16 cellular contexts compared by ENCODE assay signal in the genomic region with DNA sequence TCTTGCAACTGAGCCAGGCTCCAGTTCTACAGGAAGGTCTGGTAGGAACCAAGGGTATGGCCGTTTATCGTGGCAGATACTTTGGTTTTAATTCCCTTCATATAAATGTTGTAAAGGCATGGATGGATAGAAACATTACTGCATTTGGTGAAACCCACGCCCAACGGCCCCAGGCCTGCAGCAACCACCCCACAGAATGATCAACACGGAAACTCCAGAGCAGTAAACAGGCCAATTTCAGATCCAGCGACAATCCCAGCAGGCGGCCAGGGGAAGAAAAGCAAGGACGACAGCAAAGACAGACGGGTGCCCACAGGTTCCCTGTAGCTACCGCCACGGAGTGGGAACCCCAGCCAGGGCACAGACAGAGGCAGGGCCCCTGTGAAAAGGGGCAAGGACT. TPM values are rescaled to one million over a fixed set of nuclear protein-coding genes. Genes with fewer than 3 reads are reported as not detected.
DNase-seq lines count a peak whose midpoint lies in the region; TF ChIP-seq lines count a peak whose summit lies in the region.
"Had no signal": no experiment of that assay in that cellular context is flagged by ENCODE, and none has a peak within 500 bp of the region (broad histone marks: within the 10 kb centered on the region; RNA-seq: fewer than 3 reads in every experiment).

No MANE protein-coding gene starts in this region.

- H3K4me2 ChIP-seq in H9 (ENCODE audit: insufficient read depth, insufficient read length, low read length): no peak overlapping the region

- no peaks in the 10 kb centered on the region for H3K9me3 ChIP-seq in H9 (ENCODE audit: control insufficient read depth, low read depth, low read length)

- H2BK120ac ChIP-seq in H9 (ENCODE audit: low read depth, low read length, poor library complexity, severe bottlenecking): no peak overlapping the region

- H3K18ac ChIP-seq in H9 (ENCODE audit: insufficient read length, low read depth, low read length): no peak overlapping the region

- H4K91ac ChIP-seq in H9 (ENCODE audit: insufficient read length, low read depth, low read length): no peak overlapping the region

- no peaks in the 10 kb centered on the region for H3K23me2 ChIP-seq in H9 (ENCODE audit: insufficient read length, low read depth, low read length, poor library complexity, severe bottlenecking)

- peak; percentile 19 for DNase-seq in H9
- peak; percentile 6 for DNase-seq in activated T-helper 2 cell treated with anti-CD3 and anti-CD28 coated beads, Interferon-gamma antibody, Interleukin-2, Interleukin-4, amounts not matched to agents 10 μg/mL and 5 μg/mL and 100 μg/mL, durations not matched to agents 14 hours and 24 hours and 36 hours (ENCODE audit: low spot score)
- DNase-seq in islet precursor cell: peak; percentile 23
- DNase-seq in osteocyte (ENCODE audit: extremely low spot score, unreplicated experiment): peak; percentile 67
- DNase-seq in NCI-H446 (lab: John Stamatoyannopoulos, UW): no peak
- no peak for DNase-seq in CD1c-positive myeloid dendritic cell (ENCODE audit: extremely low spot score)
- no peak for DNase-seq in NCI-H2227 (lab: John Stamatoyannopoulos, UW; ENCODE audit: unreplicated experiment)
- DNase-seq in GOT3 (lab: John Stamatoyannopoulos, UW): no peak
- DNase-seq: ACHN; CD8-positive, alpha-beta memory T cell; NCI-H1436 treated with DMSO at 0.1 percent for 48 hours; NCI-H2081 treated with DMSO at 0.1 percent for 48 hours; NCI-H2227 treated with DMSO at 0.1 percent for 48 hours; NCI-H526 treated with DMSO at 0.1 percent for 48 hours had no signal

- no peak overlapping the region for H3K56ac ChIP-seq in H9 (ENCODE audit: insufficient read length, low read depth, low read length)

- H3K4me1 Mint-ChIP-seq in H9: peaks cover 2 to 8% of the 10 kb centered on the region in 2 experiments; a peak in 3 of 4 replicates
- peaks cover 6% of the 10 kb centered on the region for H3K4me1 Mint-ChIP-seq in activated T-helper 2 cell treated with anti-CD3 and anti-CD28 coated beads, Interferon-gamma antibody, Interleukin-2, Interleukin-4, amounts not matched to agents 10 μg/mL and 5 μg/mL and 100 μg/mL, durations not matched to agents 14 hours and 24 hours and 36 hours (ENCODE audit: low read depth)
- no peaks in the 10 kb centered on the region for H3K4me1 Mint-ChIP-seq in osteocyte (ENCODE audit: unreplicated experiment)

- H4K20me1 ChIP-seq in H9 (ENCODE audit: control insufficient read depth, insufficient read depth, insufficient read length): no peaks in the 10 kb centered on the region

- no peak overlapping the region for H2BK20ac ChIP-seq in H9 (ENCODE audit: low read depth, low read length, poor library complexity, severe bottlenecking)

- no CpG with 5 or more reads among the region's 11 CpGs for WGBS in H9 (ENCODE audit: extremely low coverage, insufficient read length, low lambda C conversion rate)

- intact Hi-C loops in activated T-helper 2 cell treated with anti-CD3 and anti-CD28 coated beads, Interferon-gamma antibody, Interleukin-2, Interleukin-4, amounts not matched to agents 10 μg/mL and 5 μg/mL and 100 μg/mL, durations not matched to agents 14 hours and 24 hours and 36 hours (cut with micrococcal nuclease): no loop called here

- no peak overlapping the region for H2BK12ac ChIP-seq in H9 (ENCODE audit: insufficient read length, low read depth, low read length)

- H3K27ac ChIP-seq in H9 (ENCODE audit: insufficient read length, low read depth, low read length): no peak overlapping the region

- peaks cover 17% of the 10 kb centered on the region for H3K27me3 Mint-ChIP-seq in H9 (ENCODE audit: low read depth)
- H3K27me3 Mint-ChIP-seq in activated T-helper 2 cell treated with anti-CD3 and anti-CD28 coated beads, Interferon-gamma antibody, Interleukin-2, Interleukin-4, amounts not matched to agents 10 μg/mL and 5 μg/mL and 100 μg/mL, durations not matched to agents 14 hours and 24 hours and 36 hours (ENCODE audit: low read depth): peaks cover 15% of the 10 kb centered on the region
- peaks cover 19% of the 10 kb centered on the region for H3K27me3 Mint-ChIP-seq in osteocyte (ENCODE audit: unreplicated experiment)

- no peaks in the 10 kb centered on the region for H3K79me2 ChIP-seq in H9 (ENCODE audit: insufficient read depth, low read length)

- no peak overlapping the region for H2BK5ac ChIP-seq in H9 (ENCODE audit: insufficient read length, low read length)

- H3K9ac ChIP-seq in H9 (ENCODE audit: extremely low read depth, insufficient read length, low read length): no peak overlapping the region

- no peak overlapping the region for H3K4ac ChIP-seq in H9 (ENCODE audit: low read depth, low read length)

- no peak overlapping the region for H2BK15ac ChIP-seq in H9 (ENCODE audit: low read depth, low read length)

- H2AFZ ChIP-seq in H9 (ENCODE audit: low read length): no peak overlapping the region

- no peak overlapping the region for H4K5ac ChIP-seq in H9 (ENCODE audit: insufficient read length, low read depth, low read length)

- H3K36me3 Mint-ChIP-seq in H9 (ENCODE audit: insufficient read depth in 1 of 3, low read depth in 3 of 3) (no peaks in the 10 kb centered on the region), osteocyte (ENCODE audit: unreplicated experiment) (no peaks in the 10 kb centered on the region)
- no peaks in the 10 kb centered on the region for H3K36me3 Mint-ChIP-seq in activated T-helper 2 cell treated with anti-CD3 and anti-CD28 coated beads, Interferon-gamma antibody, Interleukin-2, Interleukin-4, amounts not matched to agents 10 μg/mL and 5 μg/mL and 100 μg/mL, durations not matched to agents 14 hours and 24 hours and 36 hours (ENCODE audit: low read depth)
- H3K36me3 Mint-ChIP-seq: CD8-positive, alpha-beta memory T cell; IgD-negative memory B cell had no signal

- H3K4me3 Mint-ChIP-seq in H9: no peak overlapping the region
- H3K4me3 Mint-ChIP-seq in activated T-helper 2 cell treated with anti-CD3 and anti-CD28 coated beads, Interferon-gamma antibody, Interleukin-2, Interleukin-4, amounts not matched to agents 10 μg/mL and 5 μg/mL and 100 μg/mL, durations not matched to agents 14 hours and 24 hours and 36 hours (ENCODE audit: low read depth): no peak overlapping the region
- H3K4me3 Mint-ChIP-seq in osteocyte (ENCODE audit: unreplicated experiment): no peak overlapping the region
- H3K4me3 Mint-ChIP-seq: IgD-negative memory B cell had no signal

- no peaks in the 10 kb centered on the region for H3K79me1 ChIP-seq in H9 (ENCODE audit: insufficient read depth, low read depth, low read length, poor library complexity, severe bottlenecking)

- no peak overlapping the region for H3K14ac ChIP-seq in H9 (ENCODE audit: insufficient read depth, low read length)

- H2AK5ac ChIP-seq in H9 (ENCODE audit: insufficient read length, low read length): no peak overlapping the region

- no peak overlapping the region for H3K23ac ChIP-seq in H9 (ENCODE audit: insufficient read length, low read depth, low read length)

- no peaks in the 10 kb centered on the region; the same call in 1 of the 2 replicates for H3K4me1 ChIP-seq in H9 (ENCODE audit: insufficient read depth, low read length)
- H3K4me1 ChIP-seq: HAP-1 had no signal

- H4K8ac ChIP-seq in H9 (replicated peaks; ENCODE audit: insufficient read length, low read depth, low read length): no peak overlapping the region

- H3K9me3 Mint-ChIP-seq in H9 (peaks cover 0 to 6% of the 10 kb centered on the region in 2 experiments; a peak in 1 of 5 replicates), osteocyte (ENCODE audit: unreplicated experiment) (peaks cover 17% of the 10 kb centered on the region)
- H3K9me3 Mint-ChIP-seq in activated T-helper 2 cell treated with anti-CD3 and anti-CD28 coated beads, Interferon-gamma antibody, Interleukin-2, Interleukin-4, amounts not matched to agents 10 μg/mL and 5 μg/mL and 100 μg/mL, durations not matched to agents 14 hours and 24 hours and 36 hours: peaks cover 25% of the 10 kb centered on the region

- TF ChIP-seq CTCF in H9 (conservative IDR thresholded peaks at IDR 0.05) (no peak), osteocyte (IDR thresholded peaks at IDR 0.05) (no peak)

- no peak overlapping the region for H3T11ph ChIP-seq in H9 (ENCODE audit: low read length)

- no peaks in the 10 kb centered on the region for H3K27me3 ChIP-seq in H9 (ENCODE audit: insufficient read depth, low read length)

- H3K27ac Mint-ChIP-seq in H9: no peak overlapping the region; a peak in 1 of 7 replicates
- no peak overlapping the region for H3K27ac Mint-ChIP-seq in activated T-helper 2 cell treated with anti-CD3 and anti-CD28 coated beads, Interferon-gamma antibody, Interleukin-2, Interleukin-4, amounts not matched to agents 10 μg/mL and 5 μg/mL and 100 μg/mL, durations not matched to agents 14 hours and 24 hours and 36 hours
- H3K27ac Mint-ChIP-seq in osteocyte (ENCODE audit: unreplicated experiment): no peak overlapping the region
- H3K27ac Mint-ChIP-seq: CD8-positive, alpha-beta memory T cell had no signal

RNA-seq across cellular contexts. Expression of a gene that starts 32.6 kb away (rescaled TPM):
- total RNA-seq in H9 (2021) (3.4 and 4.0 TPM in 2 replicates), osteocyte (0.43 and 0.55 TPM in 2 replicates)
- 0.83 and 1.9 TPM in 2 replicates for total RNA-seq in activated T-helper 2 cell treated with anti-CD3 and anti-CD28 coated beads, Interferon-gamma antibody, Interleukin-2, Interleukin-4, amounts not matched to agents 10 μg/mL and 5 μg/mL and 100 μg/mL, durations not matched to agents 14 hours and 24 hours and 36 hours

Comparison
In these comparisons a context has a peak if more than half of its experiments do, and no peak if none do; other contexts are left out.
1. DNase-seq: peak in H9 (single experiment), activated T-helper 2 cell treated with anti-CD3 and anti-CD28 coated beads, Interferon-gamma antibody, Interleukin-2, Interleukin-4, amounts not matched to agents 10 μg/mL and 5 μg/mL and 100 μg/mL, durations not matched to agents 14 hours and 24 hours and 36 hours (single experiment), islet precursor cell (single experiment) and osteocyte (single experiment); none in NCI-H446 (0 of 2), CD1c-positive myeloid dendritic cell (single experiment), NCI-H2227 (single experiment) and GOT3 (single experiment).